8 cellular contexts compared by ENCODE assay signal in the genomic region with DNA sequence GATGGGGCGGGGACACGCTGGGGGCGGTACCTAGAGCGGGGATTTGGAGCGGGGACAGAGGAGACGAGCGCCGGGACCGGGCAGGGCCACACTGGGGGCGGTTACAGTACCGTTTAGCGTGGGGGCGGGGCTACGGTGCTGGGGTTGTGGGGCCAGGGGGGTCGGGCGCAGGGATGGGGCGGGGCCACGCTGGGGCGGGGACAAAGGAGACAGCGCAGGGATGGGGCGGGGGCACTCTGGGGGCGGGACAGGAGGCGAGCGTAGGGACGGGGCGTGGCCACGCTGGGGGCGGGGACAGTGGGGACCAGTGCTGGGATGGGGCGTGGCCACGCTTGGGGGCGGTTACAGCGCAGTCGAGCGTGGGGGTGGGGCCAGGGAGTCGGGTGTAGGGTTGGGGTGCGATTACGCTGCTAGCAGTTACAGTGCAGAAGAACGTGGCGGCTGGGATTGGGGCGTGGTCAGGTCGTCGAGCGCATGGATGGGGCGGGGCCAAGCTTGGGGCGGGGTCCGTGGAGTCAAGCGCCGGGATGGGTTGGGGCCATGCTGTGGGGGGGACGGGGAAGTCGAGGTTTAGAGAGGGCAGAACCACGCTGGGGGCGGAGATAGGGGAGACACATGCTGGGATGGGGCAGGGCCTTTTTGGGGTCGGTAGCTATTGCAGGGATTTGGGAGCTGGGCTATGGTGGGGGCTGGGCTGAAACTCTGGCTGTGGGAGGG. TPM values are rescaled to one million over a fixed set of nuclear protein-coding genes. Genes with fewer than 3 reads are reported as not detected.
DNase-seq lines count a peak whose midpoint lies in the region; ATAC-seq, FAIRE-seq and TF ChIP-seq lines count a peak whose summit lies in the region.

No MANE protein-coding gene starts in this region.

- no peaks in the 10 kb centered on the region for H3K9me3 Mint-ChIP-seq in CD4-positive, alpha-beta memory T cell
- no peaks in the 10 kb centered on the region for H3K9me3 Mint-ChIP-seq in activated CD8-positive, alpha-beta memory T cell treated with anti-CD3 and anti-CD28 coated beads, Interleukin-2, amount 10 ng/mL, durations not matched to agents 7 days and 5 days (ENCODE audit: low read depth)

- peak overlapping the region; percentile 90 for H3K56ac ChIP-seq in H1 (replicated peaks; ENCODE audit: insufficient read length, low read depth, low read length)

- H3K14ac ChIP-seq in H1 (ENCODE audit: insufficient read length): no peak overlapping the region

- FAIRE-seq in H1 (lab: Jason Lieb, UNC): no peak

- peak; percentile 94 to 98 (median 96) for DNase-seq in CD4-positive, alpha-beta memory T cell
- DNase-seq in NOMO-1 treated with dmso at 0.1 percent for 144 hours (lab: John Stamatoyannopoulos, UW; ENCODE audit: unreplicated experiment) (peak; percentile 95), H1 (ENCODE audit: low read depth in 1 of 2, low spot score in 2 of 2) (peak; percentile 98), mesenteric fat pad (ENCODE audit: low spot score) (peak; percentile 99)
- peak; percentile 100 for DNase-seq in activated CD8-positive, alpha-beta memory T cell treated with anti-CD3 and anti-CD28 coated beads, Interleukin-2, amount 10 ng/mL, durations not matched to agents 7 days and 5 days
- DNase-seq in stimulated activated CD8-positive, alpha-beta memory T cell treated with anti-CD3 and anti-CD28 coated beads, Interleukin-12 subunit alpha, Interleukin-12 subunit beta, amount 100 ng/mL, for 24 hours (ENCODE audit: extremely low read depth): peak; percentile 99

- POLR2A ChIA-PET in CD4-positive, alpha-beta memory T cell (lab: Charles Lee; ENCODE audit: partially characterized antibody): interaction anchor here (0.9 to 5.8 kb wide), 7 partner anchors 11 to 751 kb away, joined by 3 to 123 read pairs (median 8); partner anchors contain the start of genes CLPP, DENND1C, GPR108 and GTF2F1
- POLR2A ChIA-PET in H1 (lab: Charles Lee; ENCODE audit: partially characterized antibody): interaction anchor here (0.8 to 9.9 kb wide), 6 partner anchors 13 to 545 kb away, joined by 3 to 81 read pairs (median 5); partner anchors contain the start of genes CLPP, GTF2F1, KHSRP and SLC25A23

- peaks cover 4% of the 10 kb centered on the region; the same call in 1 of the 2 replicates for H3K23me2 ChIP-seq in H1 (ENCODE audit: low read depth, low read length)

- H2AFZ ChIP-seq in H1 (ENCODE audit: low read length): no peak overlapping the region; the same call in 1 of the 2 replicates

- H3K36me3 ChIP-seq in CD4-positive, alpha-beta memory T cell (ENCODE audit: insufficient read depth, low read length): peaks cover 11% of the 10 kb centered on the region
- H3K36me3 ChIP-seq in HUES6 (ENCODE audit: control insufficient read depth, insufficient read depth, low read length) (peaks cover 20% of the 10 kb centered on the region), H1 (ENCODE audit: control insufficient read depth in 2 of 4, insufficient read depth in 4 of 4, low read length in 3 of 4) (peaks cover 3 to 9% (median 5%) of the 10 kb centered on the region in 4 experiments; a peak in 4 of 8 replicates)

- H3K27ac Mint-ChIP-seq in CD4-positive, alpha-beta memory T cell: peak overlapping the region; percentile 90 to 97 (median 95)
- H3K27ac Mint-ChIP-seq in activated CD8-positive, alpha-beta memory T cell treated with anti-CD3 and anti-CD28 coated beads, Interleukin-2, amount 10 ng/mL, durations not matched to agents 7 days and 5 days: peak overlapping the region; percentile 93

- no peak for TF ChIP-seq CTCF in H1 (IDR thresholded peaks at IDR 0.05; ENCODE audit: control extremely low read depth in 1 of 3, insufficient read depth in 1 of 3, low read depth in 1 of 3, low read length in 3 of 3)

- peak; percentile 45 for ATAC-seq in GM21447 (IDR thresholded peaks at IDR 0.05; ENCODE audit: unreplicated experiment)
- peak; percentile 72 for ATAC-seq in activated CD8-positive, alpha-beta memory T cell treated with anti-CD3 and anti-CD28 coated beads, Interleukin-2, amount 10 ng/mL, durations not matched to agents 7 days and 5 days

- H3K36me3 Mint-ChIP-seq in CD4-positive, alpha-beta memory T cell: peaks cover 5 to 28% of the 10 kb centered on the region in 2 donors
- peaks cover 4% of the 10 kb centered on the region for H3K36me3 Mint-ChIP-seq in activated CD8-positive, alpha-beta memory T cell treated with anti-CD3 and anti-CD28 coated beads, Interleukin-2, amount 10 ng/mL, durations not matched to agents 7 days and 5 days

- no peak overlapping the region for H4K5ac ChIP-seq in H1 (ENCODE audit: insufficient read length, low read depth, low read length)

- no peak overlapping the region for H2BK12ac ChIP-seq in H1 (ENCODE audit: low read depth, low read length)

- no peak overlapping the region for H2AK5ac ChIP-seq in H1 (ENCODE audit: low read depth, low read length)

- no peak overlapping the region for H2BK15ac ChIP-seq in H1 (ENCODE audit: low read length)

- no peak for TF ChIP-seq EP300 in H1 (IDR thresholded peaks at IDR 0.05; ENCODE audit: borderline replicate concordance in 1 of 2, low read depth in 2 of 2, low read length in 2 of 2)

- H3K9me3 ChIP-seq in CD4-positive, alpha-beta memory T cell (ENCODE audit: control insufficient read depth in 1 of 2, low read length in 2 of 2): no peaks in the 10 kb centered on the region
- H3K9me3 ChIP-seq in HUES6 (ENCODE audit: control insufficient read depth, insufficient read depth, low read depth, low read length) (no peaks in the 10 kb centered on the region), H1 (ENCODE audit: insufficient read depth in 2 of 2, low read depth in 1 of 2, low read length in 1 of 2) (no peaks in the 10 kb centered on the region)

- H3K9ac ChIP-seq in HUES6 (ENCODE audit: low read length) (peak overlapping the region; percentile 85), H1 (replicated peaks in 1 of 4; ENCODE audit: extremely low read depth in 1 of 4, low read depth in 3 of 4, low read length in 3 of 4) (peak overlapping the region in 3 of 4 experiments; percentile 80 to 89 (median 81); a peak in 6 of 7 replicates)

- no peaks in the 10 kb centered on the region for H3K27me3 Mint-ChIP-seq in CD4-positive, alpha-beta memory T cell
- no peaks in the 10 kb centered on the region for H3K27me3 Mint-ChIP-seq in activated CD8-positive, alpha-beta memory T cell treated with anti-CD3 and anti-CD28 coated beads, Interleukin-2, amount 10 ng/mL, durations not matched to agents 7 days and 5 days

- no peak overlapping the region for H2BK120ac ChIP-seq in H1 (replicated peaks; ENCODE audit: low read depth, low read length)

- peak overlapping the region; percentile 97; the same call in 1 of the 2 replicates for H3K18ac ChIP-seq in H1 (ENCODE audit: extremely low read depth, low read length)

- H3K27ac ChIP-seq in CD4-positive, alpha-beta memory T cell (ENCODE audit: low read depth, low read length): peak overlapping the region; percentile 92
- H3K27ac ChIP-seq in HUES6 (ENCODE audit: low read depth, low read length) (peak overlapping the region; percentile 90), H1 (ENCODE audit: low read depth, low read length) (peak overlapping the region; percentile 79; the same call in 1 of the 2 replicates)

- WGBS in H1 (ENCODE audit: extremely low coverage in 1 of 2, insufficient coverage in 1 of 2, insufficient read length in 1 of 2, insufficient replicate concordance in 2 of 2, low coverage in 1 of 2, low lambda C conversion rate in 2 of 2, missing lambda C conversion rate in 1 of 2), 2 experiments: 1% methylated on average over 17 of the region's 53 CpGs; no CpG with 5 or more reads in 1 of the 2 experiments

- peak overlapping the region; percentile 96; the same call in 1 of the 2 replicates for H2BK5ac ChIP-seq in H1 (ENCODE audit: low read depth, low read length)

- no peaks in the 10 kb centered on the region for H3K27me3 ChIP-seq in CD4-positive, alpha-beta memory T cell (ENCODE audit: insufficient read depth, low read length)
- H3K27me3 ChIP-seq in HUES6 (ENCODE audit: control insufficient read depth, insufficient read depth, low read length) (no peaks in the 10 kb centered on the region), H1 (replicated peaks in 1 of 4; ENCODE audit: control insufficient read depth in 3 of 4, extremely low read depth in 1 of 4, insufficient read depth in 3 of 4, low read length in 3 of 4) (no peaks in the 10 kb centered on the region)

- no peaks in the 10 kb centered on the region for H3K79me2 ChIP-seq in H1 (ENCODE audit: control insufficient read depth in 1 of 2, insufficient read depth in 2 of 2, low read length in 2 of 2)

- H3K79me1 ChIP-seq in H1 (ENCODE audit: low read depth, low read length): no peaks in the 10 kb centered on the region

- TF ChIP-seq RAD21 in H1 (IDR thresholded peaks at IDR 0.05 in 1 of 2, conservative IDR thresholded peaks at IDR 0.05 in 1 of 2; ENCODE audit: low read depth in 2 of 2, low read length in 2 of 2): no peak

- H3K4me3 Mint-ChIP-seq in CD4-positive, alpha-beta memory T cell: peak overlapping the region; percentile 84 to 95 (median 92)
- H3K4me3 Mint-ChIP-seq in activated CD8-positive, alpha-beta memory T cell treated with anti-CD3 and anti-CD28 coated beads, Interleukin-2, amount 10 ng/mL, durations not matched to agents 7 days and 5 days: peak overlapping the region; percentile 75

- peak overlapping the region; percentile 70 to 74 for H3K4me2 ChIP-seq in H1 (ENCODE audit: insufficient read depth in 1 of 2, low read depth in 2 of 2, low read length in 2 of 2)

- CTCF ChIA-PET in CD4-positive, alpha-beta memory T cell (lab: Charles Lee; ENCODE audit: partially characterized antibody): interaction anchor here (0.9 to 2.1 kb wide), 3 partner anchors 12 to 73 kb away, joined by 3 to 6 read pairs (median 3); partner anchors contain the start of gene CLPP
- CTCF ChIA-PET in activated CD8-positive, alpha-beta memory T cell treated with anti-CD3 and anti-CD28 coated beads, Interleukin-2, amount 10 ng/mL, durations not matched to agents 7 days and 5 days (lab: Charles Lee): interaction anchor here (0.7 to 2.2 kb wide), 8 partner anchors 12 to 585 kb away, joined by 3 to 11 read pairs (median 3); partner anchors contain the start of genes CLPP and KHSRP
- CTCF ChIA-PET in H1 (lab: Charles Lee; ENCODE audit: partially characterized antibody): interaction anchor here (1.0 to 1.4 kb wide), 2 partner anchors 46 to 155 kb away, joined by 3 to 4 read pairs; no protein-coding TSS in a partner anchor

- H2BK20ac ChIP-seq in H1 (ENCODE audit: low read length): no peak overlapping the region

- H3K4me1 Mint-ChIP-seq in CD4-positive, alpha-beta memory T cell: peaks cover 13 to 30% (median 20%) of the 10 kb centered on the region in 4 donors
- peaks cover 17% of the 10 kb centered on the region for H3K4me1 Mint-ChIP-seq in activated CD8-positive, alpha-beta memory T cell treated with anti-CD3 and anti-CD28 coated beads, Interleukin-2, amount 10 ng/mL, durations not matched to agents 7 days and 5 days

- H3K4ac ChIP-seq in H1 (replicated peaks; ENCODE audit: insufficient read length, low read depth, low read length): no peak overlapping the region

- peaks cover 15% of the 10 kb centered on the region for H3K4me1 ChIP-seq in CD4-positive, alpha-beta memory T cell (ENCODE audit: insufficient read depth, low read length)
- H3K4me1 ChIP-seq in HUES6 (ENCODE audit: control insufficient read depth, insufficient read depth, low read length) (peaks cover 5% of the 10 kb centered on the region), H1 (replicated peaks in 1 of 4; ENCODE audit: control insufficient read depth in 3 of 4, insufficient read depth in 4 of 4, low read length in 3 of 4) (peaks cover 0 to 11% (median 7%) of the 10 kb centered on the region in 4 experiments; a peak in 5 of 7 replicates)

- H4K20me1 ChIP-seq in H1 (replicated peaks in 1 of 2; ENCODE audit: control insufficient read depth in 1 of 2, insufficient read depth in 2 of 2, low read length in 2 of 2): peaks cover 0 to 6% of the 10 kb centered on the region in 2 experiments

- intact Hi-C loops in CD4-positive, alpha-beta memory T cell (cut with micrococcal nuclease): loop anchor here (1.0 to 5.0 kb wide), 8 partner anchors 12 to 468 kb away; partner anchors contain the start of genes CLPP, GTF2F1, RFX2 and TRIP10

- H4K91ac ChIP-seq in H1 (replicated peaks; ENCODE audit: insufficient read length, low read length): no peak overlapping the region

- no peak overlapping the region for H3K23ac ChIP-seq in H1 (ENCODE audit: insufficient read length)

- H4K8ac ChIP-seq in H1 (ENCODE audit: extremely low read depth, insufficient read depth, low read length): peak overlapping the region; percentile 89

- TF ChIP-seq POLR2A in H1 (IDR thresholded peaks at IDR 0.05; ENCODE audit: control extremely low read depth in 1 of 2, low read depth in 2 of 2, low read length in 2 of 2): no peak

- peak overlapping the region; percentile 66 to 90 for H3K4me3 ChIP-seq in CD4-positive, alpha-beta memory T cell (ENCODE audit: low read length in 2 of 2)
- peak overlapping the region; percentile 95 for H3K4me3 ChIP-seq in HUES6 (ENCODE audit: low read depth, low read length)
- H3K4me3 ChIP-seq in H1 (ENCODE audit: extremely low read depth in 1 of 4, insufficient read depth in 2 of 4, low read depth in 3 of 4, low read length in 4 of 4): peak overlapping the region; percentile 82 to 100 (median 92)

RNA-seq across cellular contexts. Expression of gene ALKBH7, which starts 0.7 kb away (rescaled TPM):
- 10 to 100 TPM; 67.4 to 73.4 TPM for total RNA-seq in CD4-positive, alpha-beta memory T cell
- polyA plus RNA-seq in CD4-positive, alpha-beta memory T cell: 10 to 100 TPM; 72.3 to 88.1 TPM
- 10 to 100 TPM; 31.9 to 45.8 TPM for total RNA-seq in activated CD8-positive, alpha-beta memory T cell treated with anti-CD3 and anti-CD28 coated beads, Interleukin-2, amount 10 ng/mL, durations not matched to agents 7 days and 5 days
- total RNA-seq in H1 (2021; fragmentation: NEBNext Ultra II Directional; extraction: Animal tissue kit (Norgen Biotek cat#: 25700)): 66.3 and 75.6 TPM in 2 replicates
- polyA plus RNA-seq in H1 (2011; rRNA removed): 100 and 145 TPM in 2 replicates
- 57.2 TPM for polyA plus RNA-seq in H1 (2011; cell fraction: cytosol; rRNA removed)
- 63.6 TPM for polyA plus RNA-seq in H1 (2011; cell fraction: nucleus; rRNA removed)
- 25.5 to 66.0 TPM (median 58.6 TPM) in 4 replicates for polyA plus RNA-seq in H1 (2012, experiment 1 of 2)
- 88.7 TPM for polyA plus RNA-seq in H1 (2012, experiment 2 of 2)
- 40.9 TPM for polyA plus RNA-seq in H1 (2013, experiment 1 of 2)
- polyA plus RNA-seq in H1 (2013, experiment 2 of 2): 38.2 TPM
- 5.5 and 9.5 TPM in 2 replicates for polyA minus RNA-seq in H1 (2011; rRNA and poly(A)+ RNA removed)
- polyA minus RNA-seq in H1 (2011; cell fraction: cytosol; rRNA and poly(A)+ RNA removed): 29.0 TPM
- 16.0 TPM for polyA minus RNA-seq in H1 (2011; cell fraction: nucleus; rRNA and poly(A)+ RNA removed)
- total RNA-seq in mesenteric fat pad: 45.7 TPM

RNA-seq across cellular contexts. Expression of gene PSPN, which starts 2.5 kb away (rescaled TPM):
- total RNA-seq in CD4-positive, alpha-beta memory T cell: 1 to 10 TPM; 4.6 to 5.2 TPM
- under 1 TPM; 0.38 to 0.61 TPM for polyA plus RNA-seq in CD4-positive, alpha-beta memory T cell
- 1 to 10 TPM; 1.8 to 2.6 TPM for total RNA-seq in activated CD8-positive, alpha-beta memory T cell treated with anti-CD3 and anti-CD28 coated beads, Interleukin-2, amount 10 ng/mL, durations not matched to agents 7 days and 5 days
- 1.9 and 2.1 TPM in 2 replicates for total RNA-seq in H1 (2021; fragmentation: NEBNext Ultra II Directional; extraction: Animal tissue kit (Norgen Biotek cat#: 25700))
- polyA plus RNA-seq in H1 (2011; rRNA removed): 1.0 and 1.4 TPM in 2 replicates
- 0.67 TPM for polyA plus RNA-seq in H1 (2011; cell fraction: cytosol; rRNA removed)
- polyA plus RNA-seq in H1 (2011; cell fraction: nucleus; rRNA removed): 1.1 TPM
- polyA plus RNA-seq in H1 (2012, experiment 1 of 2): 1.0 to 1.3 TPM (median 1.1 TPM) in 4 replicates
- 1.2 TPM for polyA plus RNA-seq in H1 (2012, experiment 2 of 2)
- polyA plus RNA-seq in H1 (2013, experiment 1 of 2): 0.83 TPM
- polyA plus RNA-seq in H1 (2013, experiment 2 of 2): 0.81 TPM
- 0.51 and 0.54 TPM in 2 replicates for polyA minus RNA-seq in H1 (2011; rRNA and poly(A)+ RNA removed)
- polyA minus RNA-seq in H1 (2011; cell fraction: cytosol; rRNA and poly(A)+ RNA removed): 2.6 TPM
- 0.60 TPM for polyA minus RNA-seq in H1 (2011; cell fraction: nucleus; rRNA and poly(A)+ RNA removed)
- total RNA-seq in mesenteric fat pad: 0.87 TPM

RNA-seq across cellular contexts. Expression of gene CLPP, which starts 11.9 kb away (rescaled TPM):
- 10 to 100 TPM; 70.8 to 71.3 TPM for total RNA-seq in CD4-positive, alpha-beta memory T cell
- polyA plus RNA-seq in CD4-positive, alpha-beta memory T cell: 100 to 1,000 TPM; 160 to 212 TPM
- total RNA-seq in activated CD8-positive, alpha-beta memory T cell treated with anti-CD3 and anti-CD28 coated beads, Interleukin-2, amount 10 ng/mL, durations not matched to agents 7 days and 5 days: 100 to 1,000 TPM; 141 to 145 TPM
- 86.3 and 88.7 TPM in 2 replicates for total RNA-seq in H1 (2021; fragmentation: NEBNext Ultra II Directional; extraction: Animal tissue kit (Norgen Biotek cat#: 25700))
- 280 and 387 TPM in 2 replicates for polyA plus RNA-seq in H1 (2011; rRNA removed)
- 164 TPM for polyA plus RNA-seq in H1 (2011; cell fraction: cytosol; rRNA removed)
- polyA plus RNA-seq in H1 (2011; cell fraction: nucleus; rRNA removed): 121 TPM
- polyA plus RNA-seq in H1 (2012, experiment 1 of 2): 66.2 to 76.4 TPM (median 68.1 TPM) in 4 replicates
- 93.6 TPM for polyA plus RNA-seq in H1 (2012, experiment 2 of 2)
- 135 TPM for polyA plus RNA-seq in H1 (2013, experiment 1 of 2)
- polyA plus RNA-seq in H1 (2013, experiment 2 of 2): 140 TPM
- 21.4 and 24.7 TPM in 2 replicates for polyA minus RNA-seq in H1 (2011; rRNA and poly(A)+ RNA removed)
- 34.5 TPM for polyA minus RNA-seq in H1 (2011; cell fraction: cytosol; rRNA and poly(A)+ RNA removed)
- polyA minus RNA-seq in H1 (2011; cell fraction: nucleus; rRNA and poly(A)+ RNA removed): 27.3 TPM
- 59.8 TPM for total RNA-seq in mesenteric fat pad

RNA-seq across cellular contexts. Expression of gene GTF2F1, which starts 19.7 kb away (rescaled TPM):
- 10 to 100 TPM; 56.3 to 57.7 TPM for total RNA-seq in CD4-positive, alpha-beta memory T cell
- 10 to 100 TPM in 1 of 2 donors, 1 to 10 TPM in 1; 6.6 to 27.5 TPM for polyA plus RNA-seq in CD4-positive, alpha-beta memory T cell
- total RNA-seq in activated CD8-positive, alpha-beta memory T cell treated with anti-CD3 and anti-CD28 coated beads, Interleukin-2, amount 10 ng/mL, durations not matched to agents 7 days and 5 days: 10 to 100 TPM; 64.7 to 77.4 TPM
- 56.3 and 60.8 TPM in 2 replicates for total RNA-seq in H1 (2021; fragmentation: NEBNext Ultra II Directional; extraction: Animal tissue kit (Norgen Biotek cat#: 25700))
- polyA plus RNA-seq in H1 (2011; rRNA removed): 29.3 and 38.5 TPM in 2 replicates
- 62.3 TPM for polyA plus RNA-seq in H1 (2011; cell fraction: cytosol; rRNA removed)
- 44.0 TPM for polyA plus RNA-seq in H1 (2011; cell fraction: nucleus; rRNA removed)
- 62.5 to 69.8 TPM (median 66.6 TPM) in 4 replicates for polyA plus RNA-seq in H1 (2012, experiment 1 of 2)
- 35.4 TPM for polyA plus RNA-seq in H1 (2012, experiment 2 of 2)
- polyA plus RNA-seq in H1 (2013, experiment 1 of 2): 56.6 TPM
- 49.7 TPM for polyA plus RNA-seq in H1 (2013, experiment 2 of 2)
- 30.4 TPM in 2 replicates for polyA minus RNA-seq in H1 (2011; rRNA and poly(A)+ RNA removed)
- 33.5 TPM for polyA minus RNA-seq in H1 (2011; cell fraction: cytosol; rRNA and poly(A)+ RNA removed)
- polyA minus RNA-seq in H1 (2011; cell fraction: nucleus; rRNA and poly(A)+ RNA removed): 13.9 TPM
- 39.1 TPM for total RNA-seq in mesenteric fat pad

RNA-seq across cellular contexts. Expression of gene ACER1, which starts 39.8 kb away (rescaled TPM):
- 1 to 10 TPM in 1 of 2 experiments, under 1 TPM in 1; 0.67 to 1.3 TPM for total RNA-seq in CD4-positive, alpha-beta memory T cell
- 1 to 10 TPM in 1 of 2 donors, under 1 TPM in 1; 0.90 to 1.1 TPM for polyA plus RNA-seq in CD4-positive, alpha-beta memory T cell
- total RNA-seq in activated CD8-positive, alpha-beta memory T cell treated with anti-CD3 and anti-CD28 coated beads, Interleukin-2, amount 10 ng/mL, durations not matched to agents 7 days and 5 days: under 1 TPM in 1 of 2 experiments, not detected in 1; 0.26 TPM
- not detected in 2 replicates for total RNA-seq in H1 (2021; fragmentation: NEBNext Ultra II Directional; extraction: Animal tissue kit (Norgen Biotek cat#: 25700))
- polyA plus RNA-seq in H1 (2011; rRNA removed): 0.05 TPM in 1 of 2 replicates, not detected in the other
- not detected for polyA plus RNA-seq in H1 (2011; cell fraction: cytosol; rRNA removed)
- polyA plus RNA-seq in H1 (2011; cell fraction: nucleus; rRNA removed): not detected
- not detected in 4 replicates for polyA plus RNA-seq in H1 (2012, experiment 1 of 2)
- not detected for polyA plus RNA-seq in H1 (2012, experiment 2 of 2)
- not detected for polyA plus RNA-seq in H1 (2013, experiment 1 of 2)
- polyA plus RNA-seq in H1 (2013, experiment 2 of 2): not detected
- polyA minus RNA-seq in H1 (2011; rRNA and poly(A)+ RNA removed): not detected in 2 replicates
- polyA minus RNA-seq in H1 (2011; cell fraction: cytosol; rRNA and poly(A)+ RNA removed): not detected
- polyA minus RNA-seq in H1 (2011; cell fraction: nucleus; rRNA and poly(A)+ RNA removed): not detected
- total RNA-seq in mesenteric fat pad: not detected

Comparison
In these comparisons a context has a peak if more than half of its experiments do, and no peak if none do; other contexts are left out.
1. Peak in every context shown above with its lines: DNase-seq, ATAC-seq, H3K4me3 ChIP-seq and H3K27ac ChIP-seq.